In the genomic region with DNA sequence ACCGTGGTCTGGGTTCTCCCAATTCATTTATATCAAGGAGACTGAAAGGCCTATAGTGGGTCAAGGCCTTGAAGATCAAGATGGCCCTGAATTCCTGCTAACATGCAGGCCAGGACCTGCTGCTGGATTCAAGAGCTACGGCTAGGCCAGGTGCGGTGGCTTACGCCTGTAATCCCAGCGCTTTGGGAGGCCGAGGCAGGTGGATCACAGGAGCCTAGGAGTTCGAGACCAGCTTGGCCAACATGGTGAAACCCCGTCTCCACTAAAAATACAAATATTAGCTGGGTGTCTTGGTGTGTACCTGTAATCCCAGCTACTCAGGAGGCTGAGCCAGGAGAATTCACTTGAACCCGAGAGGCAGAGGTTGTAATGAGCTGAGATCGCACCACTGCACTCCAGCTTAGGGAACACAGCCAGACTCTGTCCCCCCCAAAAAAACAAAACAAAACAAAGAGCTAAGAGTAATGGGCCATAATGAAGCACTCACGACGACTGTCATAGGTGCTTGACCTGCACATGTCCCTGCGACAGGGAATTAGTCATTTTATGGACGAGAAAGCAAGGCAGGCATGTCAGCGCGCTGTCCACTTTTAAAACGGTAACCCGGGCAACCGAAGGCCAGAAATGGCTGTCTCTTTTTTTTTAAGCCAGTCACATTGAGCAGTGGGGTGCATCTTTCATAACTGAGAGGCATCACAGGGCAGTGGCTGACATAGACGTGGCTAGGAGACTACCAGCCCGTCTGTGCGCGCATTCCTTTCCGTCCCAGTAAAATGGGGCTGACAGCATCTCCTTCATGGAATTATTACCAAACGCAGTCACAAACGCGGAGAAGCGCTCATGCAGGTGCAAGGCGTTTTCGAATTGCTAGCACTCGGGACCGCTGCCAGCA, we compare ENCODE assay signal across 8 cellular contexts. TPM values are rescaled to one million over a fixed set of nuclear protein-coding genes. Genes with fewer than 3 reads are reported as not detected.
DNase-seq lines count a peak whose midpoint lies in the region; ATAC-seq lines count a peak whose summit lies in the region.

No MANE protein-coding gene starts in this region.

- H3K9me3 ChIP-seq in BLaER1 (no peaks in the 10 kb centered on the region), thymus (ENCODE audit: control insufficient read depth) (no peaks in the 10 kb centered on the region)

- H3K27me3 ChIP-seq in BLaER1 (no peaks in the 10 kb centered on the region), thymus (ENCODE audit: control insufficient read depth, insufficient read depth) (no peaks in the 10 kb centered on the region)

- H3K27ac Mint-ChIP-seq in activated naive CD8-positive, alpha-beta T cell treated with anti-CD3 and anti-CD28 coated beads, Interleukin-2, amount 10 ng/mL, durations not matched to agents 7 days and 5 days, result peak overlapping the region; percentile 86

- peaks cover 24% of the 10 kb centered on the region for H3K36me3 Mint-ChIP-seq in activated naive CD8-positive, alpha-beta T cell treated with anti-CD3 and anti-CD28 coated beads, Interleukin-2, amount 10 ng/mL, durations not matched to agents 7 days and 5 days

- 48% methylated on average over 32 of the region's 32 CpGs for WGBS in thymus

- H3K36me3 ChIP-seq in BLaER1, result peaks cover 51% of the 10 kb centered on the region
- H3K36me3 ChIP-seq in thymus (ENCODE audit: control insufficient read depth, insufficient read depth), result peaks cover 60% of the 10 kb centered on the region

- H4K20me1 ChIP-seq in BLaER1, result peaks cover 30% of the 10 kb centered on the region

- H3K27me3 Mint-ChIP-seq in activated naive CD8-positive, alpha-beta T cell treated with anti-CD3 and anti-CD28 coated beads, Interleukin-2, amount 10 ng/mL, durations not matched to agents 7 days and 5 days, result no peaks in the 10 kb centered on the region

- H3K4me1 ChIP-seq in BLaER1, result peaks cover 40% of the 10 kb centered on the region
- H3K4me1 ChIP-seq in thymus (ENCODE audit: control insufficient read depth, insufficient read depth, low read length), result peaks cover 21% of the 10 kb centered on the region

- H3K9ac ChIP-seq in BLaER1, result peak overlapping the region; percentile 79

- H3K4me1 Mint-ChIP-seq in activated naive CD8-positive, alpha-beta T cell treated with anti-CD3 and anti-CD28 coated beads, Interleukin-2, amount 10 ng/mL, durations not matched to agents 7 days and 5 days, result peaks cover 34% of the 10 kb centered on the region

- POLR2A ChIA-PET in activated naive CD8-positive, alpha-beta T cell treated with anti-CD3 and anti-CD28 coated beads, Interleukin-2, amount 10 ng/mL, durations not matched to agents 7 days and 5 days (lab: Charles Lee), result interaction anchor here (0.6 to 0.9 kb wide), 3 partner anchors 23 to 71 kb away, joined by 3 to 4 read pairs (median 3); a partner anchor contains a TSS

- DNase-seq in activated naive CD8-positive, alpha-beta T cell treated with anti-CD3 and anti-CD28 coated beads, Interleukin-2, amount 10 ng/mL, durations not matched to agents 7 days and 5 days, result no peak
- peak; percentile 78 for DNase-seq in kidney tubule cell (ENCODE audit: low spot score)

- H3K4me3 ChIP-seq in BLaER1, result peak overlapping the region; percentile 64
- peak overlapping the region; percentile 48 for H3K4me3 ChIP-seq in thymus (ENCODE audit: low read length)

- H3K9me3 Mint-ChIP-seq in activated naive CD8-positive, alpha-beta T cell treated with anti-CD3 and anti-CD28 coated beads, Interleukin-2, amount 10 ng/mL, durations not matched to agents 7 days and 5 days, result no peaks in the 10 kb centered on the region

- peak overlapping the region; percentile 81 for H3K4me3 Mint-ChIP-seq in activated naive CD8-positive, alpha-beta T cell treated with anti-CD3 and anti-CD28 coated beads, Interleukin-2, amount 10 ng/mL, durations not matched to agents 7 days and 5 days

- H3K27ac ChIP-seq in BLaER1, result peak overlapping the region; percentile 65
- peak overlapping the region; percentile 84 for H3K27ac ChIP-seq in thymus (ENCODE audit: low read depth)

- peak overlapping the region; percentile 92 for H3K4me2 ChIP-seq in BLaER1

- ATAC-seq in HG02970 (IDR thresholded peaks at IDR 0.05; ENCODE audit: low FRiP score, unreplicated experiment) (peak; percentile 0), HG03469 (IDR thresholded peaks at IDR 0.05; ENCODE audit: unreplicated experiment) (no peak), GM21381 (IDR thresholded peaks at IDR 0.05; ENCODE audit: unreplicated experiment) (no peak), GM21423 (IDR thresholded peaks at IDR 0.05; ENCODE audit: unreplicated experiment) (no peak)
- ATAC-seq in activated naive CD8-positive, alpha-beta T cell treated with anti-CD3 and anti-CD28 coated beads, Interleukin-2, amount 10 ng/mL, durations not matched to agents 7 days and 5 days (ENCODE audit: low read depth), result no peak

RNA-seq across cellular contexts. Expression of a gene that starts 1.0 kb away (rescaled TPM):
- total RNA-seq in activated naive CD8-positive, alpha-beta T cell treated with anti-CD3 and anti-CD28 coated beads, Interleukin-2, amount 10 ng/mL, durations not matched to agents 7 days and 5 days, result 100 to 1,000 TPM; 140 to 143 TPM
- polyA plus RNA-seq in thymus, result 60.8 TPM

RNA-seq across cellular contexts. Expression of a gene that starts 6.5 kb away (rescaled TPM):
- 10 to 100 TPM; 89.7 to 97.1 TPM for total RNA-seq in activated naive CD8-positive, alpha-beta T cell treated with anti-CD3 and anti-CD28 coated beads, Interleukin-2, amount 10 ng/mL, durations not matched to agents 7 days and 5 days
- 139 TPM for polyA plus RNA-seq in thymus

RNA-seq across cellular contexts. Expression of a gene that starts 41.8 kb away (rescaled TPM):
- 10 to 100 TPM; 89.4 to 92.2 TPM for total RNA-seq in activated naive CD8-positive, alpha-beta T cell treated with anti-CD3 and anti-CD28 coated beads, Interleukin-2, amount 10 ng/mL, durations not matched to agents 7 days and 5 days
- 8.8 TPM for polyA plus RNA-seq in thymus

RNA-seq across cellular contexts. Expression of a gene that starts 47.0 kb away (rescaled TPM):
- 10 to 100 TPM; 12.7 to 14.4 TPM for total RNA-seq in activated naive CD8-positive, alpha-beta T cell treated with anti-CD3 and anti-CD28 coated beads, Interleukin-2, amount 10 ng/mL, durations not matched to agents 7 days and 5 days
- polyA plus RNA-seq in thymus, result 4.3 TPM
